ENCODE assay signal across 1 cellular context in the genomic region with DNA sequence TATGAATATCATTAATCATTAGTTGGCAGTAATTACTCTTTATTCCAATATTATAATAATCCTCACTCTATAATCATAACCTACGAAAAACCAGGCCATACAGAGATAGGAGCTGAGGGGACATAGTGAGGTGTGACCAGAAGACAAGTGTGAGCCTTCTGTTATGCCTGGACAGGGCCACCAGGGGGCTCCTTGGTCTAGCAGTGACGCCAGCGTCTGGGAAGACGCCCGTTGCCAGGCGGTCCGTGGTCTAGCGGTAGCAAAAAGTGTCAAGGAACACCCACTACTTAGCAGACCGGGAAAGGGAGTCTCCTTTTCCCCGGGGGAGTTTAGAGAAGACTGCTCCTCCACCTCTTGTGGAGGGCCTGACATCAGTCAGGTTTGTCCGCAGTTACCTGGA.
TF ChIP-seq lines count a peak whose summit lies in the region.

No MANE protein-coding gene starts in this region.

TF ChIP-seq in HepG2, 621 proteins besides CTCF, POLR2A, EP300 and RAD21:
- TF ChIP-seq, protein P1, sequence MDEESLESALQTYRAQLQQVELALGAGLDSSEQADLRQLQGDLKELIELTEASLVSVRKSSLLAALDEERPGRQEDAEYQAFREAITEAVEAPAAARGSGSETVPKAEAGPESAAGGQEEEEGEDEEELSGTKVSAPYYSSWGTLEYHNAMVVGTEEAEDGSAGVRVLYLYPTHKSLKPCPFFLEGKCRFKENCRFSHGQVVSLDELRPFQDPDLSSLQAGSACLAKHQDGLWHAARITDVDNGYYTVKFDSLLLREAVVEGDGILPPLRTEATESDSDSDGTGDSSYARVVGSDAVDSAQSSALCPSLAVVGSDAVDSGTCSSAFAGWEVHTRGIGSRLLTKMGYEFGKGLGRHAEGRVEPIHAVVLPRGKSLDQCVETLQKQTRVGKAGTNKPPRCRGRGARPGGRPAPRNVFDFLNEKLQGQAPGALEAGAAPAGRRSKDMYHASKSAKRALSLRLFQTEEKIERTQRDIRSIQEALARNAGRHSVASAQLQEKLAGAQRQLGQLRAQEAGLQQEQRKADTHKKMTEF (CRISPR knock-in tag; IDR thresholded peaks at IDR 0.05), result 0 out of 2 replicates have a peak, but pooled peaks have one; percentile 38
- TF ChIP-seq ZMYM4 (CRISPR knock-in tag; IDR thresholded peaks at IDR 0.05) (peak; percentile 38; the same call in 1 of the 2 replicates), GATAD2A (CRISPR knock-in tag; IDR thresholded peaks at IDR 0.05) (peak; percentile 20; the same call in 1 of the 2 replicates), KDM2A (CRISPR knock-in tag; IDR thresholded peaks at IDR 0.05; ENCODE audit: borderline replicate concordance, low read depth) (peak; percentile 25; the same call in 1 of the 2 replicates), STAG1 (CRISPR knock-in tag; IDR thresholded peaks at IDR 0.05) (peak; percentile 53), SALL1 (CRISPR knock-in tag; IDR thresholded peaks at IDR 0.05) (peak; percentile 31; the same call in 1 of the 2 replicates), ZBTB38 (CRISPR knock-in tag; IDR thresholded peaks at IDR 0.05) (peak; percentile 83; the same call in 1 of the 2 replicates), ERF (CRISPR knock-in tag; IDR thresholded peaks at IDR 0.05) (peak; percentile 21; the same call in 1 of the 2 replicates), KAT7 (CRISPR knock-in tag; IDR thresholded peaks at IDR 0.05; ENCODE audit: borderline replicate concordance) (peak; percentile 37; the same call in 1 of the 2 replicates)
- TF ChIP-seq, protein P2, sequence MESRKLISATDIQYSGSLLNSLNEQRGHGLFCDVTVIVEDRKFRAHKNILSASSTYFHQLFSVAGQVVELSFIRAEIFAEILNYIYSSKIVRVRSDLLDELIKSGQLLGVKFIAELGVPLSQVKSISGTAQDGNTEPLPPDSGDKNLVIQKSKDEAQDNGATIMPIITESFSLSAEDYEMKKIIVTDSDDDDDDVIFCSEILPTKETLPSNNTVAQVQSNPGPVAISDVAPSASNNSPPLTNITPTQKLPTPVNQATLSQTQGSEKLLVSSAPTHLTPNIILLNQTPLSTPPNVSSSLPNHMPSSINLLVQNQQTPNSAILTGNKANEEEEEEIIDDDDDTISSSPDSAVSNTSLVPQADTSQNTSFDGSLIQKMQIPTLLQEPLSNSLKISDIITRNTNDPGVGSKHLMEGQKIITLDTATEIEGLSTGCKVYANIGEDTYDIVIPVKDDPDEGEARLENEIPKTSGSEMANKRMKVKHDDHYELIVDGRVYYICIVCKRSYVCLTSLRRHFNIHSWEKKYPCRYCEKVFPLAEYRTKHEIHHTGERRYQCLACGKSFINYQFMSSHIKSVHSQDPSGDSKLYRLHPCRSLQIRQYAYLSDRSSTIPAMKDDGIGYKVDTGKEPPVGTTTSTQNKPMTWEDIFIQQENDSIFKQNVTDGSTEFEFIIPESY (CRISPR knock-in tag; IDR thresholded peaks at IDR 0.05), result peak; percentile 98
- TF ChIP-seq, protein P3, sequence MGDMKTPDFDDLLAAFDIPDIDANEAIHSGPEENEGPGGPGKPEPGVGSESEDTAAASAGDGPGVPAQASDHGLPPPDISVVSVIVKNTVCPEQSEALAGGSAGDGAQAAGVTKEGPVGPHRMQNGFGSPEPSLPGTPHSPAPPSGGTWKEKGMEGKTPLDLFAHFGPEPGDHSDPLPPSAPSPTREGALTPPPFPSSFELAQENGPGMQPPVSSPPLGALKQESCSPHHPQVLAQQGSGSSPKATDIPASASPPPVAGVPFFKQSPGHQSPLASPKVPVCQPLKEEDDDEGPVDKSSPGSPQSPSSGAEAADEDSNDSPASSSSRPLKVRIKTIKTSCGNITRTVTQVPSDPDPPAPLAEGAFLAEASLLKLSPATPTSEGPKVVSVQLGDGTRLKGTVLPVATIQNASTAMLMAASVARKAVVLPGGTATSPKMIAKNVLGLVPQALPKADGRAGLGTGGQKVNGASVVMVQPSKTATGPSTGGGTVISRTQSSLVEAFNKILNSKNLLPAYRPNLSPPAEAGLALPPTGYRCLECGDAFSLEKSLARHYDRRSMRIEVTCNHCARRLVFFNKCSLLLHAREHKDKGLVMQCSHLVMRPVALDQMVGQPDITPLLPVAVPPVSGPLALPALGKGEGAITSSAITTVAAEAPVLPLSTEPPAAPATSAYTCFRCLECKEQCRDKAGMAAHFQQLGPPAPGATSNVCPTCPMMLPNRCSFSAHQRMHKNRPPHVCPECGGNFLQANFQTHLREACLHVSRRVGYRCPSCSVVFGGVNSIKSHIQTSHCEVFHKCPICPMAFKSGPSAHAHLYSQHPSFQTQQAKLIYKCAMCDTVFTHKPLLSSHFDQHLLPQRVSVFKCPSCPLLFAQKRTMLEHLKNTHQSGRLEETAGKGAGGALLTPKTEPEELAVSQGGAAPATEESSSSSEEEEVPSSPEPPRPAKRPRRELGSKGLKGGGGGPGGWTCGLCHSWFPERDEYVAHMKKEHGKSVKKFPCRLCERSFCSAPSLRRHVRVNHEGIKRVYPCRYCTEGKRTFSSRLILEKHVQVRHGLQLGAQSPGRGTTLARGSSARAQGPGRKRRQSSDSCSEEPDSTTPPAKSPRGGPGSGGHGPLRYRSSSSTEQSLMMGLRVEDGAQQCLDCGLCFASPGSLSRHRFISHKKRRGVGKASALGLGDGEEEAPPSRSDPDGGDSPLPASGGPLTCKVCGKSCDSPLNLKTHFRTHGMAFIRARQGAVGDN (CRISPR knock-in tag; IDR thresholded peaks at IDR 0.05), result peak; percentile 36; the same call in 1 of the 2 replicates
- TF ChIP-seq, protein P4, sequence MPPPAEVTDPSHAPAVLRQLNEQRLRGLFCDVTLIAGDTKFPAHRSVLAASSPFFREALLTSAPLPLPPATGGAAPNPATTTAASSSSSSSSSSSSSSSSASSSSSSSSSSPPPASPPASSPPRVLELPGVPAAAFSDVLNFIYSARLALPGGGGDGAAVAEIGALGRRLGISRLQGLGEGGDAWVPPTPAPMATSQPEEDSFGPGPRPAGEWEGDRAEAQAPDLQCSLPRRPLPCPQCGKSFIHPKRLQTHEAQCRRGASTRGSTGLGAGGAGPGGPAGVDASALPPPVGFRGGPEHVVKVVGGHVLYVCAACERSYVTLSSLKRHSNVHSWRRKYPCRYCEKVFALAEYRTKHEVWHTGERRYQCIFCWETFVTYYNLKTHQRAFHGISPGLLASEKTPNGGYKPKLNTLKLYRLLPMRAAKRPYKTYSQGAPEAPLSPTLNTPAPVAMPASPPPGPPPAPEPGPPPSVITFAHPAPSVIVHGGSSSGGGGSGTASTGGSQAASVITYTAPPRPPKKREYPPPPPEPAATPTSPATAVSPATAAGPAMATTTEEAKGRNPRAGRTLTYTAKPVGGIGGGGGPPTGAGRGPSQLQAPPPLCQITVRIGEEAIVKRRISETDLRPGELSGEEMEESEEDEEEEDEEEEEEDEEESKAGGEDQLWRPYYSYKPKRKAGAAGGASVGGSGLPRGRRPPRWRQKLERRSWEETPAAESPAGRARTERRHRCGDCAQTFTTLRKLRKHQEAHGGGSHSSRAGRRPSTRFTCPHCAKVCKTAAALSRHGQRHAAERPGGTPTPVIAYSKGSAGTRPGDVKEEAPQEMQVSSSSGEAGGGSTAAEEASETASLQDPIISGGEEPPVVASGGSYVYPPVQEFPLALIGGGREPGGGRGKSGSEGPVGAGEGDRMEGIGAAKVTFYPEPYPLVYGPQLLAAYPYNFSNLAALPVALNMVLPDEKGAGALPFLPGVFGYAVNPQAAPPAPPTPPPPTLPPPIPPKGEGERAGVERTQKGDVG (CRISPR knock-in tag; IDR thresholded peaks at IDR 0.05; ENCODE audit: borderline replicate concordance), result peak; percentile 81; the same call in 1 of the 2 replicates
- TF ChIP-seq, protein P5, sequence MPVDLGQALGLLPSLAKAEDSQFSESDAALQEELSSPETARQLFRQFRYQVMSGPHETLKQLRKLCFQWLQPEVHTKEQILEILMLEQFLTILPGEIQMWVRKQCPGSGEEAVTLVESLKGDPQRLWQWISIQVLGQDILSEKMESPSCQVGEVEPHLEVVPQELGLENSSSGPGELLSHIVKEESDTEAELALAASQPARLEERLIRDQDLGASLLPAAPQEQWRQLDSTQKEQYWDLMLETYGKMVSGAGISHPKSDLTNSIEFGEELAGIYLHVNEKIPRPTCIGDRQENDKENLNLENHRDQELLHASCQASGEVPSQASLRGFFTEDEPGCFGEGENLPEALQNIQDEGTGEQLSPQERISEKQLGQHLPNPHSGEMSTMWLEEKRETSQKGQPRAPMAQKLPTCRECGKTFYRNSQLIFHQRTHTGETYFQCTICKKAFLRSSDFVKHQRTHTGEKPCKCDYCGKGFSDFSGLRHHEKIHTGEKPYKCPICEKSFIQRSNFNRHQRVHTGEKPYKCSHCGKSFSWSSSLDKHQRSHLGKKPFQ (CRISPR knock-in tag; IDR thresholded peaks at IDR 0.05; ENCODE audit: insufficient replicate concordance), result peak; percentile 40
